16 cellular contexts compared by ENCODE assay signal in the genomic region with DNA sequence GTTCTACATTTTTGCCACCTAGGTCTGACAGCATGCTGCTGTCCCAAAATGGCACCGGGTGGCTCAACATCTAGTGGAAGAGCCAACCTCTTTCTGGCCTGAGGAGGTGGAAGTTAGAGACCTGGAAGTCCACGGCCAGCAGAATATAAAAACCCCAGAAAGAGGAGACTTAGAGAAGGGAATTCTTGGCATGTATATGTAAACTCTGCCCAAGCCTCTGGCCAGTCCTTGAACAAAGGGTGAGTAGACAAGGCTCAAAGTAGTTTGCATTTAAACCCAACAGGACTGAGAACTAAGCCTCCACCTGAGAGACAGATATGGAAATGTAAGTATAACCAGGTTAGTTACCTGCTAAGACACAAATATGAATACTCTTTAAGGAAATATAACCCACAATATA.
"Had no signal": no experiment of that assay in that cellular context is flagged by ENCODE, and none has a peak within 500 bp of the region (broad histone marks: within the 10 kb centered on the region; RNA-seq: fewer than 3 reads in every experiment).

No MANE protein-coding gene starts in this region.

- H2AFZ ChIP-seq: hepatocyte had no signal

- H3K27ac ChIP-seq: hepatocyte, spleen, thyroid gland had no signal

- H3K4me3 ChIP-seq: hepatocyte, mucosa of descending colon, spleen, thyroid gland had no signal

- H3K4me1 ChIP-seq: spleen, thyroid gland had no signal

- H3K36me3 ChIP-seq: spleen, thyroid gland had no signal

- H3K79me2 ChIP-seq: hepatocyte had no signal

- DNase-seq: foreskin melanocyte; head of caudate nucleus; kidney glomerular epithelial cell; mucosa of descending colon; naive thymus-derived CD8-positive, alpha-beta T cell; posterior cingulate gyrus; spleen; stimulated activated CD4-positive, alpha-beta T cell treated with anti-CD3 and anti-CD28 coated beads, Interleukin-15, amount 100 ng/mL, for 24 hours; stimulated activated CD4-positive, alpha-beta T cell treated with anti-CD3 and anti-CD28 coated beads, Interleukin-1b, Interleukin-23, amount 100 ng/mL, for 48 hours; stimulated activated CD4-positive, alpha-beta T cell treated with anti-CD3 and anti-CD28 coated beads, Interleukin-4, amount 100 ng/mL, for 24 hours; stimulated activated naive B cell treated with anti-CD40 and anti-IgM and Interleukin-4, amounts not matched to agents 10 μg/mL and 1 μg/mL and 100 μg/mL, for 72 hours; stimulated activated naive CD8-positive, alpha-beta T cell treated with anti-CD3 and anti-CD28 coated beads, Interleukin-15, amount 100 ng/mL, for 72 hours; thyroid gland had no signal

- H3K4me2 ChIP-seq: hepatocyte had no signal

- H3K27me3 ChIP-seq: hepatocyte, thyroid gland had no signal

- H3K9me3 ChIP-seq: mucosa of descending colon, thyroid gland had no signal

- ATAC-seq: left lobe of liver; mucosa of descending colon; naive thymus-derived CD8-positive, alpha-beta T cell; sciatic nerve; stimulated activated naive B cell treated with anti-CD40 and anti-IgM and Interleukin-4, amounts not matched to agents 10 μg/mL and 1 μg/mL and 100 μg/mL, for 72 hours; stimulated activated naive CD8-positive, alpha-beta T cell treated with anti-CD3 and anti-CD28 coated beads, Interleukin-15, amount 100 ng/mL, for 72 hours had no signal
